ENCODE assay signal across 2 cellular contexts in genomic region chr2:12090072-12090471, GRCh38.
TF ChIP-seq lines count a peak whose summit lies in the region.

No MANE protein-coding gene starts in this region.

TF ChIP-seq in K562, 482 proteins besides CTCF, POLR2A, EP300 and RAD21 (continued from another document):
- no peak for TF ChIP-seq THAP12 (CRISPR knock-in tag; IDR thresholded peaks at IDR 0.05)

TF ChIP-seq in HEK293T, 16 proteins besides CTCF, POLR2A, EP300 and RAD21 (continued from another document):
- TF ChIP-seq LEF1 (IDR thresholded peaks at IDR 0.05; ENCODE audit: borderline replicate concordance), result no peak
